Comparison of ENCODE assay signal across 20 cellular contexts in the genomic region with DNA sequence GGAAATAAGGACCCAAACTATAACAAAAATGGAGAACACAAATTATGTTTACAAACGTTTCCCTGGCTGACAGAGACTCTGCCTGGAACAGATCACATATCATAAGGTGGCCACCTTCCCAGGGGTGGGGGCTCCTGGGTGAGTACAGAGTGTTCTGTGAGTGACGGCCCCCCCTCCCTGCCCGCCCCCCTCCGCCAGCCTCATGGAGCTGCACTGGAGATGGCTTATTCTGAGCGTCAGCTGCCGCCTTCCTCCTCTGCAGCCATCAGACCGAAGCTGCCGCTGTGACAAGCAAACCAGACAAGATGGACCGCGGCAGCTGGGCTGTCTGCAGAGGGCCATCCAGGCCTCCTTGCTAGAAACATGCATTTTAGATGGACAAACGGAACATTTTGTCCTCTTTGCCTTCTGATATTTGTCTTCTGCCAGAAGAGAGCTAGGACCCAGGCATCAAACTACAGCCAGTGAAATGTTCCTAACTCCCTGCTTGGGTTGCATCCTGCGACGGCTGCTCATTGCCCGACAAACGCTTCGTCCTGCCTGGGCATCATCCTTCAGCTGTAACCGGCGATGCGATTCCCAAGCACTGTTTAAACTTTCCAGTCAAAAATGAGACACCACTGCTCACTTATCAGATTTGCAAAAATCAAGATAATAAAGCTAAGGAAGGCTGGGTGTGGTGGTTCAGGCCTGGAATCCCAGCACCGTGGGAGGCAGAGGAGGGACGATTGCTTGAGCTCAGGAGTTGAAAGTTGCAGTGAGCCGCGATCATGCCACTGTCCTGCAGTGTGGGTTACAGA. TPM values are rescaled to one million over a fixed set of nuclear protein-coding genes. Genes with fewer than 3 reads are reported as not detected.
DNase-seq lines count a peak whose midpoint lies in the region; ATAC-seq, FAIRE-seq and TF ChIP-seq lines count a peak whose summit lies in the region.
"Had no signal": no experiment of that assay in that cellular context is flagged by ENCODE, and none has a peak within 500 bp of the region (broad histone marks: within the 10 kb centered on the region; RNA-seq: fewer than 3 reads in every experiment).

No MANE protein-coding gene starts in this region.

- POLR2A ChIA-PET in activated CD8-positive, alpha-beta T cell treated with anti-CD3 and anti-CD28 coated beads, Interleukin-2, amount 10 ng/mL, durations not matched to agents 7 days and 5 days (lab: Charles Lee) = interaction anchor here (1.0 kb wide), 1 partner anchor 78 kb away, joined by 3 read pairs; no protein-coding TSS in a partner anchor

- H3K36me3 ChIP-seq in WERI-Rb-1 (no peaks in the 10 kb centered on the region), osteoblast (ENCODE audit: insufficient read depth, low read length) (no peaks in the 10 kb centered on the region)
- H3K36me3 ChIP-seq: HAP-1 had no signal

- in situ Hi-C loops in ACHN (cut with HindIII; ENCODE audit: low pct_ligation_motif_present, low pct_unique_long_range_greater_than_20kb, low sequenced_read_pairs) = no loop called here

- TF ChIP-seq CTCF in natural killer cell (IDR thresholded peaks at IDR 0.05) (no peak), WERI-Rb-1 (IDR thresholded peaks at IDR 0.05; ENCODE audit: low read depth, low read length) (no peak), osteoblast (IDR thresholded peaks at IDR 0.05; ENCODE audit: extremely low read depth, low read depth, low read length) (no peak)

- ATAC-seq in natural killer cell treated with Interleukin-12 subunit alpha and Interleukin-12 subunit beta and Interleukin-15 and Interleukin-18, amount 100 ng/mL, for 72 hours = no peak
- no peak for ATAC-seq in natural killer cell
- ATAC-seq in activated CD8-positive, alpha-beta T cell treated with anti-CD3 and anti-CD28 coated beads, Interleukin-2, amount 10 ng/mL, durations not matched to agents 7 days and 5 days = no peak
- ATAC-seq: GM12878 had no signal

- H3K79me2 ChIP-seq in osteoblast (ENCODE audit: insufficient read depth, low read length) = no peaks in the 10 kb centered on the region

- no peak overlapping the region for H3K27ac Mint-ChIP-seq in natural killer cell treated with Interleukin-12 subunit alpha and Interleukin-12 subunit beta and Interleukin-15 and Interleukin-18, amount 100 ng/mL, for 72 hours
- no peak overlapping the region for H3K27ac Mint-ChIP-seq in natural killer cell
- H3K27ac Mint-ChIP-seq in activated CD8-positive, alpha-beta T cell treated with anti-CD3 and anti-CD28 coated beads, Interleukin-2, amount 10 ng/mL, durations not matched to agents 7 days and 5 days = no peak overlapping the region
- H3K27ac Mint-ChIP-seq: activated T-helper 2 cell treated with anti-CD3 and anti-CD28 coated beads, Interferon-gamma antibody, Interleukin-2, Interleukin-4, amounts not matched to agents 10 μg/mL and 5 μg/mL and 100 μg/mL, durations not matched to agents 14 hours and 24 hours and 36 hours; CD4-positive, alpha-beta T cell; IgD-negative memory B cell had no signal

- peaks cover 6 to 10% of the 10 kb centered on the region in 2 donors for H3K27me3 Mint-ChIP-seq in natural killer cell treated with Interleukin-12 subunit alpha and Interleukin-12 subunit beta and Interleukin-15 and Interleukin-18, amount 100 ng/mL, for 72 hours
- peaks cover 10 to 12% of the 10 kb centered on the region in 2 donors for H3K27me3 Mint-ChIP-seq in natural killer cell (ENCODE audit: low read depth in 2 of 2)
- H3K27me3 Mint-ChIP-seq in activated CD8-positive, alpha-beta T cell treated with anti-CD3 and anti-CD28 coated beads, Interleukin-2, amount 10 ng/mL, durations not matched to agents 7 days and 5 days (ENCODE audit: low read depth) = peaks cover 18% of the 10 kb centered on the region

- H3K9me3 Mint-ChIP-seq in natural killer cell treated with Interleukin-12 subunit alpha and Interleukin-12 subunit beta and Interleukin-15 and Interleukin-18, amount 100 ng/mL, for 72 hours = no peaks in the 10 kb centered on the region
- H3K9me3 Mint-ChIP-seq in natural killer cell = no peaks in the 10 kb centered on the region
- H3K9me3 Mint-ChIP-seq in activated CD8-positive, alpha-beta T cell treated with anti-CD3 and anti-CD28 coated beads, Interleukin-2, amount 10 ng/mL, durations not matched to agents 7 days and 5 days (ENCODE audit: insufficient read depth) = no peaks in the 10 kb centered on the region
- H3K9me3 Mint-ChIP-seq: activated T-helper 2 cell treated with anti-CD3 and anti-CD28 coated beads, Interferon-gamma antibody, Interleukin-2, Interleukin-4, amounts not matched to agents 10 μg/mL and 5 μg/mL and 100 μg/mL, durations not matched to agents 14 hours and 24 hours and 36 hours; CD4-positive, alpha-beta T cell; IgD-negative memory B cell had no signal

- H3K36me3 Mint-ChIP-seq in natural killer cell treated with Interleukin-12 subunit alpha and Interleukin-12 subunit beta and Interleukin-15 and Interleukin-18, amount 100 ng/mL, for 72 hours = no peaks in the 10 kb centered on the region
- H3K36me3 Mint-ChIP-seq in natural killer cell = no peaks in the 10 kb centered on the region
- no peaks in the 10 kb centered on the region for H3K36me3 Mint-ChIP-seq in activated CD8-positive, alpha-beta T cell treated with anti-CD3 and anti-CD28 coated beads, Interleukin-2, amount 10 ng/mL, durations not matched to agents 7 days and 5 days (ENCODE audit: low read depth)
- H3K36me3 Mint-ChIP-seq: IgD-negative memory B cell had no signal

- H3K4me3 Mint-ChIP-seq in natural killer cell treated with Interleukin-12 subunit alpha and Interleukin-12 subunit beta and Interleukin-15 and Interleukin-18, amount 100 ng/mL, for 72 hours = no peak overlapping the region
- H3K4me3 Mint-ChIP-seq in natural killer cell = no peak overlapping the region
- H3K4me3 Mint-ChIP-seq in activated CD8-positive, alpha-beta T cell treated with anti-CD3 and anti-CD28 coated beads, Interleukin-2, amount 10 ng/mL, durations not matched to agents 7 days and 5 days = no peak overlapping the region
- H3K4me3 Mint-ChIP-seq: CD4-positive, alpha-beta T cell; IgD-negative memory B cell had no signal

- H3K4me2 ChIP-seq in osteoblast (ENCODE audit: insufficient read depth, low read length) = no peak overlapping the region

- H3K4me3 ChIP-seq in WERI-Rb-1 (ENCODE audit: low read depth, low read length) (no peak overlapping the region; the same call in 1 of the 2 replicates), osteoblast (ENCODE audit: insufficient read depth, low read length) (no peak overlapping the region)
- H3K4me3 ChIP-seq: GM12878, HAP-1, lung had no signal

- DNase-seq in natural killer cell treated with Interleukin-12 subunit alpha and Interleukin-12 subunit beta and Interleukin-15 and Interleukin-18, amount 100 ng/mL, for 72 hours (ENCODE audit: low spot score) = peak; percentile 20
- DNase-seq in natural killer cell (no peak), WERI-Rb-1 (peak; percentile 68), osteoblast (ENCODE audit: insufficient read length, low spot score, missing footprints) (peak; percentile 72), urothelium cell line (ENCODE audit: low spot score) (no peak), ACHN (no peak)
- no peak for DNase-seq in activated CD8-positive, alpha-beta T cell treated with anti-CD3 and anti-CD28 coated beads, Interleukin-2, amount 10 ng/mL, durations not matched to agents 7 days and 5 days
- DNase-seq in stimulated activated CD4-positive, alpha-beta T cell treated with anti-CD3 and anti-CD28 coated beads, Interleukin-4, amount 100 ng/mL, for 4 hours = no peak
- DNase-seq: activated CD4-positive, alpha-beta T cell treated with anti-CD3 and anti-CD28 coated beads for 4 hours; CD4-positive, alpha-beta T cell; DMS153; MV-4-11; NCI-H2081 treated with DMSO at 0.1 percent for 48 hours had no signal

- H3K9me3 ChIP-seq in WERI-Rb-1 (ENCODE audit: severe bottlenecking) = peaks cover 3% of the 10 kb centered on the region
- H3K9me3 ChIP-seq in osteoblast (ENCODE audit: low read depth, low read length) = no peaks in the 10 kb centered on the region
- H3K9me3 ChIP-seq: HAP-1 had no signal

- H3K4me1 Mint-ChIP-seq in natural killer cell treated with Interleukin-12 subunit alpha and Interleukin-12 subunit beta and Interleukin-15 and Interleukin-18, amount 100 ng/mL, for 72 hours (ENCODE audit: low read depth in 2 of 2) = no peaks in the 10 kb centered on the region
- no peaks in the 10 kb centered on the region for H3K4me1 Mint-ChIP-seq in natural killer cell
- H3K4me1 Mint-ChIP-seq in activated CD8-positive, alpha-beta T cell treated with anti-CD3 and anti-CD28 coated beads, Interleukin-2, amount 10 ng/mL, durations not matched to agents 7 days and 5 days (ENCODE audit: low read depth) = no peaks in the 10 kb centered on the region

- peaks cover 8% of the 10 kb centered on the region for H3K4me1 ChIP-seq in osteoblast (ENCODE audit: insufficient read depth, low read length)
- H3K4me1 ChIP-seq: HAP-1 had no signal

- H3K27me3 ChIP-seq in WERI-Rb-1 (ENCODE audit: insufficient read depth, low read depth, severe bottlenecking) (no peaks in the 10 kb centered on the region), osteoblast (ENCODE audit: insufficient read depth, low read length) (no peaks in the 10 kb centered on the region)

- intact Hi-C loops in natural killer cell (cut with micrococcal nuclease) = no loop called here

- FAIRE-seq in urothelium cell line (lab: Jason Lieb, UNC) = peak; percentile 85
- FAIRE-seq: GM12878 had no signal

- H2AFZ ChIP-seq in osteoblast (ENCODE audit: low read length) = peak overlapping the region; percentile 28

- H4K20me1 ChIP-seq in osteoblast (ENCODE audit: insufficient read depth, low read length) = no peaks in the 10 kb centered on the region

- H3K27ac ChIP-seq in WERI-Rb-1 = peak overlapping the region; percentile 62
- no peak overlapping the region for H3K27ac ChIP-seq in osteoblast (ENCODE audit: low read depth, low read length)
- H3K27ac ChIP-seq: HL-60, RWPE1 had no signal

- CTCF ChIA-PET in activated CD8-positive, alpha-beta T cell treated with anti-CD3 and anti-CD28 coated beads, Interleukin-2, amount 10 ng/mL, durations not matched to agents 7 days and 5 days (lab: Charles Lee) = no interaction called here

RNA-seq across cellular contexts. Expression of a gene that starts 15.3 kb away (rescaled TPM):
- 10 to 100 TPM; 44.1 to 92.4 TPM for total RNA-seq in natural killer cell treated with Interleukin-12 subunit alpha and Interleukin-12 subunit beta and Interleukin-15 and Interleukin-18, amount 100 ng/mL, for 72 hours
- 10 to 100 TPM; 49.2 to 63.6 (median 55.4) TPM for total RNA-seq in natural killer cell
- total RNA-seq in osteoblast = 26.5 and 27.9 TPM in 2 replicates
- 10 to 100 TPM; 53.1 to 54.0 TPM for total RNA-seq in activated CD8-positive, alpha-beta T cell treated with anti-CD3 and anti-CD28 coated beads, Interleukin-2, amount 10 ng/mL, durations not matched to agents 7 days and 5 days

RNA-seq across cellular contexts. Expression of a gene that starts 52.9 kb away (rescaled TPM):
- under 1 TPM; 0.38 to 0.92 TPM for total RNA-seq in natural killer cell treated with Interleukin-12 subunit alpha and Interleukin-12 subunit beta and Interleukin-15 and Interleukin-18, amount 100 ng/mL, for 72 hours
- total RNA-seq in natural killer cell (1 to 10 TPM; 1.0 to 2.2 (median 2.2) TPM), osteoblast (under 0.01 and 0.29 TPM in 2 replicates)
- 10 to 100 TPM; 16.7 to 18.9 TPM for total RNA-seq in activated CD8-positive, alpha-beta T cell treated with anti-CD3 and anti-CD28 coated beads, Interleukin-2, amount 10 ng/mL, durations not matched to agents 7 days and 5 days
- total RNA-seq: GM12878 had no signal

Comparison
In these comparisons a context has a peak if more than half of its experiments do, and no peak if none do; other contexts are left out.
1. DNase-seq: peak in natural killer cell treated with Interleukin-12 subunit alpha and Interleukin-12 subunit beta and Interleukin-15 and Interleukin-18, amount 100 ng/mL, for 72 hours (single experiment), WERI-Rb-1 (single experiment) and osteoblast (single experiment); none in natural killer cell (single experiment), urothelium cell line (single experiment), activated CD8-positive, alpha-beta T cell treated with anti-CD3 and anti-CD28 coated beads, Interleukin-2, amount 10 ng/mL, durations not matched to agents 7 days and 5 days (single experiment), stimulated activated CD4-positive, alpha-beta T cell treated with anti-CD3 and anti-CD28 coated beads, Interleukin-4, amount 100 ng/mL, for 4 hours (0 of 2) and ACHN (single experiment).
2. RNA of a gene that starts 52.9 kb away (total RNA-seq): 16.7 to 18.9 TPM in activated CD8-positive, alpha-beta T cell treated with anti-CD3 and anti-CD28 coated beads, Interleukin-2, amount 10 ng/mL, durations not matched to agents 7 days and 5 days; 1.0 to 2.2 TPM in natural killer cell, 0.38 to 0.92 TPM in natural killer cell treated with Interleukin-12 subunit alpha and Interleukin-12 subunit beta and Interleukin-15 and Interleukin-18, amount 100 ng/mL, for 72 hours and under 0.01 to 0.29 TPM in osteoblast; every median in the first group is over 4 times any median in the second.